ENCODE assay signal across 1 cellular context in the genomic region with DNA sequence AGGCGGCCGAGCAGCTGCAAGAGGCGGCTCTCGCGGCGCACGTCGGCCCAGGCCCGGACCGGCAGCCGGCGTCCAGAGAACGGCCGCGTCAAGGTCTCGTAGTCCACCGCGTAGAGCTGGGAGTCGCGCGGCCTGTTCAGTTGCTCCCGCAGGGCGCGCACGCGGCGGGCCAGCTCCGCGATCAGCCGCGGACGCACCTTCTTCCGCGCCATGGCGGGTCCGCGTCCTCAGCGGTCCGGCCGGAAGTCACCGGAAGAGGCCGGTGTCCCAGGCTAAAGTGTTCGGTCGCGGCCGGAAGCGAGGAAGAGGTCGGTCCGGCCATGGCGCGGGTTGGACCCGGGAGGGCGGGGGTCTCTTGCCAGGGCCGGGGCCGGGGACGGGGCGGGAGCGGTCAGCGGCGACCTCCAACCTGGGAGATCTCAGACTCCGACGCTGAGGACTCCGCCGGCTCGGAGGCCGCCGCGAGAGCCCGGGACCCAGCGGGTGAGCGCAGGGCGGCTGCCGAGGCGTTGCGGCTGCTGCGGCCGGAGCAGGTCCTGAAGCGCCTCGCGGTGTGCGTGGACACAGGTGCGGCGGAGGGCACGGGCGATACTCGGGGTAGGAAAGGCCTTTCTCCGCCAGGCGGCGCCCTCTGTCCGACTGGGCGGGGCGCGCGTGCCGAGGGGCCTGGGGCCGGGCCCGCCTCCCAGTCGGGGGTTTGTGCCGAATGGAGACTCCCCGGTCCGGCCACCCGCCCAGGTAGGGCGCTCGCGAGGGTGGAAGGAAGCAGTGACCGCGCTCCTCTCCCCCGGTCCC.
TF ChIP-seq lines count a peak whose summit lies in the region.

A gene (minus strand): TSS at position 227 of the 795 bp plus-strand sequence. CDS start 15 bp downstream, at position 212.

TF ChIP-seq in GM12878, 131 proteins besides CTCF, POLR2A, EP300 and RAD21 (continued from another document and continues in another):
- TF ChIP-seq, protein P1, sequence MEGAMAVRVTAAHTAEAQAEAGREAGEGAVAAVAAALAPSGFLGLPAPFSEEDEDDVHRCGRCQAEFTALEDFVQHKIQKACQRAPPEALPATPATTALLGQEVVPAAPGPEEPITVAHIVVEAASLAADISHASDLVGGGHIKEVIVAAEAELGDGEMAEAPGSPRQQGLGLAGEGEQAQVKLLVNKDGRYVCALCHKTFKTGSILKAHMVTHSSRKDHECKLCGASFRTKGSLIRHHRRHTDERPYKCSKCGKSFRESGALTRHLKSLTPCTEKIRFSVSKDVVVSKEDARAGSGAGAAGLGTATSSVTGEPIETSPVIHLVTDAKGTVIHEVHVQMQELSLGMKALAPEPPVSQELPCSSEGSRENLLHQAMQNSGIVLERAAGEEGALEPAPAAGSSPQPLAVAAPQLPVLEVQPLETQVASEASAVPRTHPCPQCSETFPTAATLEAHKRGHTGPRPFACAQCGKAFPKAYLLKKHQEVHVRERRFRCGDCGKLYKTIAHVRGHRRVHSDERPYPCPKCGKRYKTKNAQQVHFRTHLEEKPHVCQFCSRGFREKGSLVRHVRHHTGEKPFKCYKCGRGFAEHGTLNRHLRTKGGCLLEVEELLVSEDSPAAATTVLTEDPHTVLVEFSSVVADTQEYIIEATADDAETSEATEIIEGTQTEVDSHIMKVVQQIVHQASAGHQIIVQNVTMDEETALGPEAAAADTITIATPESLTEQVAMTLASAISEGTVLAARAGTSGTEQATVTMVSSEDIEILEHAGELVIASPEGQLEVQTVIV (IDR thresholded peaks at IDR 0.05; ENCODE audit: borderline replicate concordance, partially characterized antibody): no peak
- TF ChIP-seq BCL11A (IDR thresholded peaks at IDR 0.05; ENCODE audit: low read depth, low read length): 0 out of 2 replicates have a peak, but pooled peaks have one; percentile 10
- TF ChIP-seq, protein P2, sequence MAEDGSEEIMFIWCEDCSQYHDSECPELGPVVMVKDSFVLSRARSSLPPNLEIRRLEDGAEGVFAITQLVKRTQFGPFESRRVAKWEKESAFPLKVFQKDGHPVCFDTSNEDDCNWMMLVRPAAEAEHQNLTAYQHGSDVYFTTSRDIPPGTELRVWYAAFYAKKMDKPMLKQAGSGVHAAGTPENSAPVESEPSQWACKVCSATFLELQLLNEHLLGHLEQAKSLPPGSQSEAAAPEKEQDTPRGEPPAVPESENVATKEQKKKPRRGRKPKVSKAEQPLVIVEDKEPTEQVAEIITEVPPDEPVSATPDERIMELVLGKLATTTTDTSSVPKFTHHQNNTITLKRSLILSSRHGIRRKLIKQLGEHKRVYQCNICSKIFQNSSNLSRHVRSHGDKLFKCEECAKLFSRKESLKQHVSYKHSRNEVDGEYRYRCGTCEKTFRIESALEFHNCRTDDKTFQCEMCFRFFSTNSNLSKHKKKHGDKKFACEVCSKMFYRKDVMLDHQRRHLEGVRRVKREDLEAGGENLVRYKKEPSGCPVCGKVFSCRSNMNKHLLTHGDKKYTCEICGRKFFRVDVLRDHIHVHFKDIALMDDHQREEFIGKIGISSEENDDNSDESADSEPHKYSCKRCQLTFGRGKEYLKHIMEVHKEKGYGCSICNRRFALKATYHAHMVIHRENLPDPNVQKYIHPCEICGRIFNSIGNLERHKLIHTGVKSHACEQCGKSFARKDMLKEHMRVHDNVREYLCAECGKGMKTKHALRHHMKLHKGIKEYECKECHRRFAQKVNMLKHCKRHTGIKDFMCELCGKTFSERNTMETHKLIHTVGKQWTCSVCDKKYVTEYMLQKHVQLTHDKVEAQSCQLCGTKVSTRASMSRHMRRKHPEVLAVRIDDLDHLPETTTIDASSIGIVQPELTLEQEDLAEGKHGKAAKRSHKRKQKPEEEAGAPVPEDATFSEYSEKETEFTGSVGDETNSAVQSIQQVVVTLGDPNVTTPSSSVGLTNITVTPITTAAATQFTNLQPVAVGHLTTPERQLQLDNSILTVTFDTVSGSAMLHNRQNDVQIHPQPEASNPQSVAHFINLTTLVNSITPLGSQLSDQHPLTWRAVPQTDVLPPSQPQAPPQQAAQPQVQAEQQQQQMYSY (CRISPR knock-in tag; IDR thresholded peaks at IDR 0.05): no peak
- TF ChIP-seq POLR2AphosphoS5 (IDR thresholded peaks at IDR 0.05; ENCODE audit: low read length): peak; percentile 76; the same call in 1 of the 2 replicates
- TF ChIP-seq JUND (IDR thresholded peaks at IDR 0.05; ENCODE audit: low read depth, low read length): no peak
- TF ChIP-seq TBL1XR1 (IDR thresholded peaks at IDR 0.05; ENCODE audit: low read depth, low read length): 0 out of 2 replicates have a peak, but pooled peaks have one; percentile 17
- TF ChIP-seq MEF2B (IDR thresholded peaks at IDR 0.05; ENCODE audit: partially characterized antibody, poor library complexity, severe bottlenecking): peak; percentile 26
- peak; percentile 94 for TF ChIP-seq TAF1 (IDR thresholded peaks at IDR 0.05; ENCODE audit: borderline replicate concordance, low read depth, low read length)
- TF ChIP-seq, protein P3, sequence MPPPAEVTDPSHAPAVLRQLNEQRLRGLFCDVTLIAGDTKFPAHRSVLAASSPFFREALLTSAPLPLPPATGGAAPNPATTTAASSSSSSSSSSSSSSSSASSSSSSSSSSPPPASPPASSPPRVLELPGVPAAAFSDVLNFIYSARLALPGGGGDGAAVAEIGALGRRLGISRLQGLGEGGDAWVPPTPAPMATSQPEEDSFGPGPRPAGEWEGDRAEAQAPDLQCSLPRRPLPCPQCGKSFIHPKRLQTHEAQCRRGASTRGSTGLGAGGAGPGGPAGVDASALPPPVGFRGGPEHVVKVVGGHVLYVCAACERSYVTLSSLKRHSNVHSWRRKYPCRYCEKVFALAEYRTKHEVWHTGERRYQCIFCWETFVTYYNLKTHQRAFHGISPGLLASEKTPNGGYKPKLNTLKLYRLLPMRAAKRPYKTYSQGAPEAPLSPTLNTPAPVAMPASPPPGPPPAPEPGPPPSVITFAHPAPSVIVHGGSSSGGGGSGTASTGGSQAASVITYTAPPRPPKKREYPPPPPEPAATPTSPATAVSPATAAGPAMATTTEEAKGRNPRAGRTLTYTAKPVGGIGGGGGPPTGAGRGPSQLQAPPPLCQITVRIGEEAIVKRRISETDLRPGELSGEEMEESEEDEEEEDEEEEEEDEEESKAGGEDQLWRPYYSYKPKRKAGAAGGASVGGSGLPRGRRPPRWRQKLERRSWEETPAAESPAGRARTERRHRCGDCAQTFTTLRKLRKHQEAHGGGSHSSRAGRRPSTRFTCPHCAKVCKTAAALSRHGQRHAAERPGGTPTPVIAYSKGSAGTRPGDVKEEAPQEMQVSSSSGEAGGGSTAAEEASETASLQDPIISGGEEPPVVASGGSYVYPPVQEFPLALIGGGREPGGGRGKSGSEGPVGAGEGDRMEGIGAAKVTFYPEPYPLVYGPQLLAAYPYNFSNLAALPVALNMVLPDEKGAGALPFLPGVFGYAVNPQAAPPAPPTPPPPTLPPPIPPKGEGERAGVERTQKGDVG (CRISPR knock-in tag; IDR thresholded peaks at IDR 0.05): no peak
- TF ChIP-seq MTA3 (IDR thresholded peaks at IDR 0.05; ENCODE audit: borderline replicate concordance, low read length): no peak
- TF ChIP-seq, protein P4, sequence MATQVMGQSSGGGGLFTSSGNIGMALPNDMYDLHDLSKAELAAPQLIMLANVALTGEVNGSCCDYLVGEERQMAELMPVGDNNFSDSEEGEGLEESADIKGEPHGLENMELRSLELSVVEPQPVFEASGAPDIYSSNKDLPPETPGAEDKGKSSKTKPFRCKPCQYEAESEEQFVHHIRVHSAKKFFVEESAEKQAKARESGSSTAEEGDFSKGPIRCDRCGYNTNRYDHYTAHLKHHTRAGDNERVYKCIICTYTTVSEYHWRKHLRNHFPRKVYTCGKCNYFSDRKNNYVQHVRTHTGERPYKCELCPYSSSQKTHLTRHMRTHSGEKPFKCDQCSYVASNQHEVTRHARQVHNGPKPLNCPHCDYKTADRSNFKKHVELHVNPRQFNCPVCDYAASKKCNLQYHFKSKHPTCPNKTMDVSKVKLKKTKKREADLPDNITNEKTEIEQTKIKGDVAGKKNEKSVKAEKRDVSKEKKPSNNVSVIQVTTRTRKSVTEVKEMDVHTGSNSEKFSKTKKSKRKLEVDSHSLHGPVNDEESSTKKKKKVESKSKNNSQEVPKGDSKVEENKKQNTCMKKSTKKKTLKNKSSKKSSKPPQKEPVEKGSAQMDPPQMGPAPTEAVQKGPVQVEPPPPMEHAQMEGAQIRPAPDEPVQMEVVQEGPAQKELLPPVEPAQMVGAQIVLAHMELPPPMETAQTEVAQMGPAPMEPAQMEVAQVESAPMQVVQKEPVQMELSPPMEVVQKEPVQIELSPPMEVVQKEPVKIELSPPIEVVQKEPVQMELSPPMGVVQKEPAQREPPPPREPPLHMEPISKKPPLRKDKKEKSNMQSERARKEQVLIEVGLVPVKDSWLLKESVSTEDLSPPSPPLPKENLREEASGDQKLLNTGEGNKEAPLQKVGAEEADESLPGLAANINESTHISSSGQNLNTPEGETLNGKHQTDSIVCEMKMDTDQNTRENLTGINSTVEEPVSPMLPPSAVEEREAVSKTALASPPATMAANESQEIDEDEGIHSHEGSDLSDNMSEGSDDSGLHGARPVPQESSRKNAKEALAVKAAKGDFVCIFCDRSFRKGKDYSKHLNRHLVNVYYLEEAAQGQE (IDR thresholded peaks at IDR 0.05; ENCODE audit: low read depth, low read length): no peak
- no peak for TF ChIP-seq FOS (IDR thresholded peaks at IDR 0.05; ENCODE audit: borderline replicate concordance, extremely low read depth, insufficient read length)
- no peak for TF ChIP-seq RFX5 (IDR thresholded peaks at IDR 0.05; ENCODE audit: low read depth, low read length)
- TF ChIP-seq MEF2A (IDR thresholded peaks at IDR 0.05; ENCODE audit: insufficient read depth, low read depth, low read length): no peak
- no peak for TF ChIP-seq JUNB (IDR thresholded peaks at IDR 0.05)
- TF ChIP-seq BMI1 (IDR thresholded peaks at IDR 0.05; ENCODE audit: borderline replicate concordance): no peak
- TF ChIP-seq, protein P5, sequence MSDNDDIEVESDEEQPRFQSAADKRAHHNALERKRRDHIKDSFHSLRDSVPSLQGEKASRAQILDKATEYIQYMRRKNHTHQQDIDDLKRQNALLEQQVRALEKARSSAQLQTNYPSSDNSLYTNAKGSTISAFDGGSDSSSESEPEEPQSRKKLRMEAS (IDR thresholded peaks at IDR 0.05; ENCODE audit: low read depth, low read length): peak; percentile 15; the same call in 1 of the 2 replicates
- TF ChIP-seq MYB (IDR thresholded peaks at IDR 0.05; ENCODE audit: borderline replicate concordance, low read depth, low read length): no peak
- TF ChIP-seq, protein P6, sequence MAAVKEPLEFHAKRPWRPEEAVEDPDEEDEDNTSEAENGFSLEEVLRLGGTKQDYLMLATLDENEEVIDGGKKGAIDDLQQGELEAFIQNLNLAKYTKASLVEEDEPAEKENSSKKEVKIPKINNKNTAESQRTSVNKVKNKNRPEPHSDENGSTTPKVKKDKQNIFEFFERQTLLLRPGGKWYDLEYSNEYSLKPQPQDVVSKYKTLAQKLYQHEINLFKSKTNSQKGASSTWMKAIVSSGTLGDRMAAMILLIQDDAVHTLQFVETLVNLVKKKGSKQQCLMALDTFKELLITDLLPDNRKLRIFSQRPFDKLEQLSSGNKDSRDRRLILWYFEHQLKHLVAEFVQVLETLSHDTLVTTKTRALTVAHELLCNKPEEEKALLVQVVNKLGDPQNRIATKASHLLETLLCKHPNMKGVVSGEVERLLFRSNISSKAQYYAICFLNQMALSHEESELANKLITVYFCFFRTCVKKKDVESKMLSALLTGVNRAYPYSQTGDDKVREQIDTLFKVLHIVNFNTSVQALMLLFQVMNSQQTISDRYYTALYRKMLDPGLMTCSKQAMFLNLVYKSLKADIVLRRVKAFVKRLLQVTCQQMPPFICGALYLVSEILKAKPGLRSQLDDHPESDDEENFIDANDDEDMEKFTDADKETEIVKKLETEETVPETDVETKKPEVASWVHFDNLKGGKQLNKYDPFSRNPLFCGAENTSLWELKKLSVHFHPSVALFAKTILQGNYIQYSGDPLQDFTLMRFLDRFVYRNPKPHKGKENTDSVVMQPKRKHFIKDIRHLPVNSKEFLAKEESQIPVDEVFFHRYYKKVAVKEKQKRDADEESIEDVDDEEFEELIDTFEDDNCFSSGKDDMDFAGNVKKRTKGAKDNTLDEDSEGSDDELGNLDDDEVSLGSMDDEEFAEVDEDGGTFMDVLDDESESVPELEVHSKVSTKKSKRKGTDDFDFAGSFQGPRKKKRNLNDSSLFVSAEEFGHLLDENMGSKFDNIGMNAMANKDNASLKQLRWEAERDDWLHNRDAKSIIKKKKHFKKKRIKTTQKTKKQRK (IDR thresholded peaks at IDR 0.05; ENCODE audit: low read depth, low read length): no peak
- TF ChIP-seq TCF3 (IDR thresholded peaks at IDR 0.05; ENCODE audit: borderline replicate concordance, insufficient read depth, low read depth, low read length): no peak
- TF ChIP-seq, protein P7, sequence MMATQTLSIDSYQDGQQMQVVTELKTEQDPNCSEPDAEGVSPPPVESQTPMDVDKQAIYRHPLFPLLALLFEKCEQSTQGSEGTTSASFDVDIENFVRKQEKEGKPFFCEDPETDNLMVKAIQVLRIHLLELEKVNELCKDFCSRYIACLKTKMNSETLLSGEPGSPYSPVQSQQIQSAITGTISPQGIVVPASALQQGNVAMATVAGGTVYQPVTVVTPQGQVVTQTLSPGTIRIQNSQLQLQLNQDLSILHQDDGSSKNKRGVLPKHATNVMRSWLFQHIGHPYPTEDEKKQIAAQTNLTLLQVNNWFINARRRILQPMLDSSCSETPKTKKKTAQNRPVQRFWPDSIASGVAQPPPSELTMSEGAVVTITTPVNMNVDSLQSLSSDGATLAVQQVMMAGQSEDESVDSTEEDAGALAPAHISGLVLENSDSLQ (IDR thresholded peaks at IDR 0.05): peak; percentile 44
- TF ChIP-seq, protein P8, sequence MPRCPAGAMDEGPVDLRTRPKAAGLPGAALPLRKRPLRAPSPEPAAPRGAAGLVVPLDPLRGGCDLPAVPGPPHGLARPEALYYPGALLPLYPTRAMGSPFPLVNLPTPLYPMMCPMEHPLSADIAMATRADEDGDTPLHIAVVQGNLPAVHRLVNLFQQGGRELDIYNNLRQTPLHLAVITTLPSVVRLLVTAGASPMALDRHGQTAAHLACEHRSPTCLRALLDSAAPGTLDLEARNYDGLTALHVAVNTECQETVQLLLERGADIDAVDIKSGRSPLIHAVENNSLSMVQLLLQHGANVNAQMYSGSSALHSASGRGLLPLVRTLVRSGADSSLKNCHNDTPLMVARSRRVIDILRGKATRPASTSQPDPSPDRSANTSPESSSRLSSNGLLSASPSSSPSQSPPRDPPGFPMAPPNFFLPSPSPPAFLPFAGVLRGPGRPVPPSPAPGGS (IDR thresholded peaks at IDR 0.05; ENCODE audit: borderline replicate concordance, insufficient read depth, low read depth, low read length, poor library complexity, severe bottlenecking): no peak
- TF ChIP-seq ZNF24 (IDR thresholded peaks at IDR 0.05): 0 out of 2 replicates have a peak, but pooled peaks have one; percentile 5
- no peak for TF ChIP-seq ZNF274 (IDR thresholded peaks at IDR 0.05; ENCODE audit: insufficient read depth, insufficient read length)
- peak; percentile 85 for TF ChIP-seq HCFC1 (IDR thresholded peaks at IDR 0.05; ENCODE audit: low read length)
